Comparison of ENCODE assay signal across 21 cellular contexts in genomic region chr1:222828939-222829338, GRCh38. TPM values are rescaled to one million over a fixed set of nuclear protein-coding genes. Genes with fewer than 3 reads are reported as not detected.
DNase-seq lines count a peak whose midpoint lies in the region; ATAC-seq, FAIRE-seq and TF ChIP-seq lines count a peak whose summit lies in the region.
"Had no signal": no experiment of that assay in that cellular context is flagged by ENCODE, and none has a peak within 500 bp of the region (broad histone marks: within the 10 kb centered on the region; RNA-seq: fewer than 3 reads in every experiment).

No MANE protein-coding gene starts in this region.

- no peak overlapping the region for H3K27ac Mint-ChIP-seq in naive thymus-derived CD8-positive, alpha-beta T cell
- H3K27ac Mint-ChIP-seq: activated naive CD8-positive, alpha-beta T cell treated with anti-CD3 and anti-CD28 coated beads, Interleukin-2, amount 10 ng/mL, durations not matched to agents 7 days and 5 days; activated T-cell treated with anti-CD3 and anti-CD28 coated beads, Interleukin-2, amount 50 U/mL, for 72 hours had no signal

- H3K27ac ChIP-seq in C4-2B = no peak overlapping the region
- H3K27ac ChIP-seq: HL-60, left lung, thoracic aorta had no signal

- peaks cover 0 to 12% (median 5%) of the 10 kb centered on the region in 3 donors for H3K36me3 Mint-ChIP-seq in naive thymus-derived CD8-positive, alpha-beta T cell
- H3K36me3 Mint-ChIP-seq: activated naive CD8-positive, alpha-beta T cell treated with anti-CD3 and anti-CD28 coated beads, Interleukin-2, amount 10 ng/mL, durations not matched to agents 7 days and 5 days had no signal

- TF ChIP-seq CTCF in C4-2B (conservative IDR thresholded peaks at IDR 0.05) (peak; percentile 53), LNCAP (IDR thresholded peaks at IDR 0.05) (peak; percentile 49)

- DNase-seq in EL (no peak), NCI-H748 (lab: John Stamatoyannopoulos, UW; ENCODE audit: unreplicated experiment) (no peak), DMS53 (lab: John Stamatoyannopoulos, UW) (no peak)
- DNase-seq in naive thymus-derived CD8-positive, alpha-beta T cell = no peak
- DNase-seq: activated CD4-positive, alpha-beta T cell treated with anti-CD3 and anti-CD28 coated beads, Interleukin-2, amount 50 U/mL, for 48 hours; activated naive CD8-positive, alpha-beta T cell treated with anti-CD3 and anti-CD28 coated beads, Interleukin-2, amount 10 ng/mL, durations not matched to agents 7 days and 5 days; activated T-cell treated with anti-CD3 and anti-CD28 coated beads, Interleukin-2, amount 50 U/mL, for 72 hours; caudate nucleus; left lung; NCI-H1417; NK-92 treated with Interleukin-12 subunit alpha and Interleukin-12 subunit beta, amount 100 ng/mL, for 24 hours; posterior cingulate gyrus; small intestine had no signal

- POLR2A ChIA-PET in naive thymus-derived CD8-positive, alpha-beta T cell (lab: Charles Lee) = no interaction called here

- FAIRE-seq in TTC549 (lab: Jason Lieb, UNC) = peak; percentile 94
- FAIRE-seq in islet of Langerhans (lab: Jason Lieb, UNC) = peak; percentile 68
- FAIRE-seq: D721Med, K562, small intestine had no signal

- H3K9me3 Mint-ChIP-seq in naive thymus-derived CD8-positive, alpha-beta T cell = no peaks in the 10 kb centered on the region
- H3K9me3 Mint-ChIP-seq: activated naive CD8-positive, alpha-beta T cell treated with anti-CD3 and anti-CD28 coated beads, Interleukin-2, amount 10 ng/mL, durations not matched to agents 7 days and 5 days; activated T-cell treated with anti-CD3 and anti-CD28 coated beads, Interleukin-2, amount 50 U/mL, for 72 hours had no signal

- no peak for ATAC-seq in naive thymus-derived CD8-positive, alpha-beta T cell
- ATAC-seq: activated T-cell treated with anti-CD3 and anti-CD28 coated beads, Interleukin-2, amount 50 U/mL, for 72 hours; K562; left lung had no signal

- H3K4me1 Mint-ChIP-seq in naive thymus-derived CD8-positive, alpha-beta T cell = peaks cover 2 to 12% (median 7%) of the 10 kb centered on the region in 4 donors

- H3K4me3 Mint-ChIP-seq in naive thymus-derived CD8-positive, alpha-beta T cell = no peak overlapping the region
- H3K4me3 Mint-ChIP-seq: activated naive CD8-positive, alpha-beta T cell treated with anti-CD3 and anti-CD28 coated beads, Interleukin-2, amount 10 ng/mL, durations not matched to agents 7 days and 5 days; activated T-cell treated with anti-CD3 and anti-CD28 coated beads, Interleukin-2, amount 50 U/mL, for 72 hours had no signal

- H3K27me3 Mint-ChIP-seq in naive thymus-derived CD8-positive, alpha-beta T cell = no peaks in the 10 kb centered on the region
- H3K27me3 Mint-ChIP-seq: activated naive CD8-positive, alpha-beta T cell treated with anti-CD3 and anti-CD28 coated beads, Interleukin-2, amount 10 ng/mL, durations not matched to agents 7 days and 5 days had no signal

RNA-seq across cellular contexts. Expression of gene DISP1, which starts 14.1 kb away (rescaled TPM):
- total RNA-seq in naive thymus-derived CD8-positive, alpha-beta T cell = 1 to 10 TPM; 5.4 to 6.9 TPM
- polyA plus RNA-seq in naive thymus-derived CD8-positive, alpha-beta T cell = 1 to 10 TPM; 1.5 to 3.4 (median 2.7) TPM
